ENCODE assay signal across 8 cellular contexts in the genomic region with DNA sequence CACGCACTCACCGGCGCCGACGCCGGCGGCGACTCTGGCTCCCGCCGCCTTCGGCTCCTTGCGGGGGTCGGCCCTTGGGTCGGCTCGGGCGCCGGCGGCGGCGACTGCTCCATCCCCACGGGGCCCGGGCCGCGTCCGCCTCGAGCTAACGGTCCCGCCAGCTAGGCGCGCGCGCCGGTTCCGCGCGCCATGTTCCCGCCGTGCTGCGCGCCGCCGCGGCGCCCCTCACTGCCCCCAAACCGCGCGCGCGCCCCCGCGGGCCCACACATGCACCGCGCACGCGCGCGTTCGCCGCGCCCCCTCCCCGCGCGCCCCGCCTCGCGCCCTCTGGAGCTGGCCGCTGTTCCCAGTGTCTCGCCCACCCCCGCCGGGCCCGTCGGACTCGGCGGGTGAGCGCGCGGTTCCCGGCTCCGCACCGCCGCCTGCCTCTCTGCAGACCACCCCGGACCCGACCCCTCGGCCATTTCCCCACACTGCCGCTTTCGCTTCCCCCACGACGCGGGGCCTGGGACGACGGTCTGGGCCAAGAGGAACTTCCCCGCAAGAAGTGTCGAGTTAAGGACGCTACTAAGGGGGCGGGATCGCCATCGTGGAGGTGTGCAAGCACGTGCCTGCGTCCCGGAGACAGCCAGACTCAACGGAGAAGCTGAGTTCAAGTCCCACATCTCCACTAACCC. TPM values are rescaled to one million over a fixed set of nuclear protein-coding genes. Genes with fewer than 3 reads are reported as not detected.
DNase-seq lines count a peak whose midpoint lies in the region; ATAC-seq lines count a peak whose summit lies in the region.
"Not testable (repeated sequence)": the region's sequence is repeated elsewhere in the genome, so short reads cannot be mapped to it uniquely, and the experiment has no call there.

A gene (minus strand): TSS at position 230 of the 677 bp plus-strand sequence. CDS start 117 bp downstream, at position 113.

- peaks cover 16% of the 10 kb centered on the region for H3K4me1 ChIP-seq in CD4-positive, alpha-beta memory T cell (ENCODE audit: insufficient read depth, low read length)

- H3K4me3 Mint-ChIP-seq in CD4-positive, alpha-beta memory T cell = peak within 1 kb of the TSS; percentile 65 to 87 (median 84)
- peak within 1 kb of the TSS; percentile 74 for H3K4me3 Mint-ChIP-seq in activated CD4-positive, alpha-beta memory T cell treated with anti-CD3 and anti-CD28 coated beads for 36 hours
- H3K4me3 Mint-ChIP-seq in naive B cell = peak within 1 kb of the TSS; percentile 86 to 97 (median 92)
- peak within 1 kb of the TSS; percentile 82 for H3K4me3 Mint-ChIP-seq in stimulated activated effector memory CD8-positive, alpha-beta T cell treated with anti-CD3 and anti-CD28 coated beads, Interleukin-12 subunit alpha, Interleukin-12 subunit beta, amount 100 ng/mL, for 72 hours

- H3K27ac Mint-ChIP-seq in CD4-positive, alpha-beta memory T cell = peak within 1 kb of the TSS in 3 of 7 donors; percentile 13 to 29 (median 29)
- not testable (repeated sequence) for H3K27ac Mint-ChIP-seq in activated CD4-positive, alpha-beta memory T cell treated with anti-CD3 and anti-CD28 coated beads for 36 hours; stimulated activated effector memory CD8-positive, alpha-beta T cell treated with anti-CD3 and anti-CD28 coated beads, Interleukin-12 subunit alpha, Interleukin-12 subunit beta, amount 100 ng/mL, for 72 hours
- H3K27ac Mint-ChIP-seq in naive B cell = peak within 1 kb of the TSS in 5 of 6 donors; percentile 66 to 95 (median 84)

- H3K36me3 Mint-ChIP-seq in CD4-positive, alpha-beta memory T cell; activated CD4-positive, alpha-beta memory T cell treated with anti-CD3 and anti-CD28 coated beads for 36 hours; naive B cell; stimulated activated effector memory CD8-positive, alpha-beta T cell treated with anti-CD3 and anti-CD28 coated beads, Interleukin-12 subunit alpha, Interleukin-12 subunit beta, amount 100 ng/mL, for 72 hours: not testable (repeated sequence)

- H3K27ac ChIP-seq in CD4-positive, alpha-beta memory T cell (ENCODE audit: low read depth, low read length) = not testable (repeated sequence)

- H3K36me3 ChIP-seq in CD4-positive, alpha-beta memory T cell (ENCODE audit: insufficient read depth, low read length) = not testable (repeated sequence)

- peaks cover 20% of the 10 kb centered on the region for H3K27me3 ChIP-seq in CD4-positive, alpha-beta memory T cell (ENCODE audit: insufficient read depth, low read length)

- peaks cover 6 to 20% (median 10%) of the 10 kb centered on the region in 4 donors for H3K4me1 Mint-ChIP-seq in CD4-positive, alpha-beta memory T cell
- H3K4me1 Mint-ChIP-seq in activated CD4-positive, alpha-beta memory T cell treated with anti-CD3 and anti-CD28 coated beads for 36 hours (ENCODE audit: low read depth) = peaks cover 14% of the 10 kb centered on the region
- peaks cover 14 to 23% (median 17%) of the 10 kb centered on the region in 3 donors for H3K4me1 Mint-ChIP-seq in naive B cell
- H3K4me1 Mint-ChIP-seq in stimulated activated effector memory CD8-positive, alpha-beta T cell treated with anti-CD3 and anti-CD28 coated beads, Interleukin-12 subunit alpha, Interleukin-12 subunit beta, amount 100 ng/mL, for 72 hours = not testable (repeated sequence)

- intact Hi-C loops in CD4-positive, alpha-beta memory T cell (cut with micrococcal nuclease); activated CD4-positive, alpha-beta memory T cell treated with anti-CD3 and anti-CD28 coated beads for 36 hours (cut with micrococcal nuclease); left ventricle myocardium superior (cut with micrococcal nuclease): not testable (repeated sequence)

- ATAC-seq in left ventricle myocardium superior (peak; percentile 60), naive B cell (ENCODE audit: low read depth in 2 of 2) (peak; percentile 41 to 52)
- not testable (repeated sequence) for ATAC-seq in stimulated activated effector memory CD8-positive, alpha-beta T cell treated with anti-CD3 and anti-CD28 coated beads, Interleukin-12 subunit alpha, Interleukin-12 subunit beta, amount 100 ng/mL, for 72 hours

- CTCF ChIA-PET in CD4-positive, alpha-beta memory T cell (lab: Charles Lee; ENCODE audit: partially characterized antibody); activated CD4-positive, alpha-beta memory T cell treated with anti-CD3 and anti-CD28 coated beads for 36 hours (lab: Charles Lee): not testable (repeated sequence)

- not testable (repeated sequence) for H3K9me3 ChIP-seq in CD4-positive, alpha-beta memory T cell (ENCODE audit: control insufficient read depth in 1 of 2, low read length in 2 of 2)

- not testable (repeated sequence) for H3K4me3 ChIP-seq in CD4-positive, alpha-beta memory T cell (ENCODE audit: low read length in 2 of 2)

- peak in 2 of 5 donors; percentile 12 to 40 for DNase-seq in CD4-positive, alpha-beta memory T cell
- DNase-seq in HS-27A (ENCODE audit: low read depth) (peak; percentile 20), NCI-H460 (ENCODE audit: extremely low read depth, low read depth) (peak; percentile 50), cerebellar cortex (ENCODE audit: low spot score) (peak; percentile 52), left ventricle myocardium superior (peak; percentile 95), naive B cell (peak; percentile 72)
- DNase-seq in activated CD4-positive, alpha-beta memory T cell treated with anti-CD3 and anti-CD28 coated beads for 36 hours = peak; percentile 30
- peak in 1 of 2 donors; percentile 6 for DNase-seq in stimulated activated effector memory CD8-positive, alpha-beta T cell treated with anti-CD3 and anti-CD28 coated beads, Interleukin-12 subunit alpha, Interleukin-12 subunit beta, amount 100 ng/mL, for 72 hours (ENCODE audit: low spot score in 2 of 2)

- not testable (repeated sequence) for H3K9me3 Mint-ChIP-seq in CD4-positive, alpha-beta memory T cell; activated CD4-positive, alpha-beta memory T cell treated with anti-CD3 and anti-CD28 coated beads for 36 hours; naive B cell; stimulated activated effector memory CD8-positive, alpha-beta T cell treated with anti-CD3 and anti-CD28 coated beads, Interleukin-12 subunit alpha, Interleukin-12 subunit beta, amount 100 ng/mL, for 72 hours

- H3K27me3 Mint-ChIP-seq in CD4-positive, alpha-beta memory T cell = peaks cover 31 to 41% of the 10 kb centered on the region in 2 donors
- H3K27me3 Mint-ChIP-seq in activated CD4-positive, alpha-beta memory T cell treated with anti-CD3 and anti-CD28 coated beads for 36 hours = peaks cover 43% of the 10 kb centered on the region
- H3K27me3 Mint-ChIP-seq in naive B cell = peaks cover 5 to 27% (median 15%) of the 10 kb centered on the region in 3 donors

- POLR2A ChIA-PET in CD4-positive, alpha-beta memory T cell (lab: Charles Lee; ENCODE audit: partially characterized antibody); activated CD4-positive, alpha-beta memory T cell treated with anti-CD3 and anti-CD28 coated beads for 36 hours (lab: Charles Lee): not testable (repeated sequence)

RNA-seq across cellular contexts. Expression of the gene that starts here (rescaled TPM):
- 1 to 10 TPM; 1.6 to 1.7 TPM for total RNA-seq in CD4-positive, alpha-beta memory T cell
- polyA plus RNA-seq in CD4-positive, alpha-beta memory T cell = under 1 TPM in 1 of 2 donors, not detected in 1; 0.50 TPM
- total RNA-seq in NCI-H460 (2014; rRNA removed; shearing (Covaris generic)) = 6.6 and 12.1 TPM in 2 replicates
- polyA plus RNA-seq in NCI-H460 (2014; cell fraction: nucleus; rRNA removed) = 7.2 and 8.9 TPM in 2 replicates
- under 1 TPM; 0.59 to 0.80 TPM for total RNA-seq in activated CD4-positive, alpha-beta memory T cell treated with anti-CD3 and anti-CD28 coated beads for 36 hours
- 17.0 TPM for total RNA-seq in left ventricle myocardium superior
- polyA plus RNA-seq in naive B cell (ENCODE audit: low read depth in 6 of 6) = 1 to 10 TPM; 2.2 to 5.0 (median 2.9) TPM

Comparison
In these comparisons a context has a peak if more than half of its experiments do, and no peak if none do; other contexts are left out.
1. Peak in DNase-seq in activated CD4-positive, alpha-beta memory T cell treated with anti-CD3 and anti-CD28 coated beads for 36 hours; RNA of the gene not detected or under 1 TPM.